18 cellular contexts compared by ENCODE assay signal in genomic region chr12:2548095-2548494, GRCh38.
DNase-seq lines count a peak whose midpoint lies in the region; ATAC-seq and TF ChIP-seq lines count a peak whose summit lies in the region.
"Had no signal": no experiment of that assay in that cellular context is flagged by ENCODE, and none has a peak within 500 bp of the region (broad histone marks: within the 10 kb centered on the region; RNA-seq: fewer than 3 reads in every experiment).

No MANE protein-coding gene starts in this region.

- H3K27ac ChIP-seq in left ventricle myocardium inferior (replicated peaks) (peak overlapping the region; percentile 8), right atrium auricular region (peak overlapping the region in 1 of 2 donors; percentile 37), upper lobe of right lung (no peak overlapping the region)
- H3K27ac ChIP-seq: SJCRH30 had no signal

- H3K4me3 ChIP-seq in left ventricle myocardium inferior (no peak overlapping the region), right atrium auricular region (no peak overlapping the region), choroid plexus epithelial cell (ENCODE audit: low read depth, low read length) (no peak overlapping the region), upper lobe of right lung (no peak overlapping the region)
- H3K4me3 ChIP-seq: SJCRH30 had no signal

- H3K9me3 ChIP-seq in left ventricle myocardium inferior (replicated peaks): no peaks in the 10 kb centered on the region
- no peaks in the 10 kb centered on the region for H3K9me3 ChIP-seq in right atrium auricular region
- H3K9me3 ChIP-seq in upper lobe of right lung: no peaks in the 10 kb centered on the region
- H3K9me3 ChIP-seq: SJCRH30 had no signal

- DNase-seq in left ventricle myocardium inferior (no peak), right atrium auricular region (ENCODE audit: low spot score) (no peak), Kasumi-1 (lab: John Stamatoyannopoulos, UW) (peak; percentile 2 to 16), choroid plexus epithelial cell (ENCODE audit: low read depth) (peak; percentile 5), upper lobe of right lung (peak; percentile 17), mucosa of gallbladder (ENCODE audit: low spot score) (no peak), glomerular visceral epithelial cell (ENCODE audit: extremely low spot score) (no peak), NCI-H187 treated with DMSO at 0.1 percent for 48 hours (lab: John Stamatoyannopoulos, UW) (no peak)
- DNase-seq: 8988T; CD4-positive, alpha-beta T cell; DMS79 treated with DMSO at 0.1 percent for 48 hours; NCI-H1436; NCI-H2081; NCI-H226; NCI-H526; OCI-M1; RPMI8226; SJCRH30 had no signal

- no peak for TF ChIP-seq CTCF in left ventricle myocardium inferior (IDR thresholded peaks at IDR 0.05; ENCODE audit: borderline replicate concordance)
- TF ChIP-seq CTCF in right atrium auricular region (IDR thresholded peaks at IDR 0.05): no peak
- no peak for TF ChIP-seq CTCF in choroid plexus epithelial cell (conservative IDR thresholded peaks at IDR 0.05; ENCODE audit: low read depth, low read length)
- no peak for TF ChIP-seq CTCF in upper lobe of right lung (IDR thresholded peaks at IDR 0.05)

- H3K4me1 ChIP-seq in left ventricle myocardium inferior (peaks cover 55% of the 10 kb centered on the region), right atrium auricular region (peaks cover 0 to 36% of the 10 kb centered on the region in 2 donors), upper lobe of right lung (no peaks in the 10 kb centered on the region)
- H3K4me1 ChIP-seq: SJCRH30 had no signal

- H3K36me3 ChIP-seq in left ventricle myocardium inferior (peaks cover 37% of the 10 kb centered on the region), right atrium auricular region (peaks cover 41% of the 10 kb centered on the region), upper lobe of right lung (no peaks in the 10 kb centered on the region)
- H3K36me3 ChIP-seq: SJCRH30 had no signal

- intact Hi-C loops in left ventricle myocardium inferior (cut with micrococcal nuclease): no loop called here
- intact Hi-C loops in upper lobe of right lung (cut with DNase I): no loop called here

- H3K27me3 ChIP-seq in left ventricle myocardium inferior (ENCODE audit: low read depth) (no peaks in the 10 kb centered on the region), right atrium auricular region (no peaks in the 10 kb centered on the region), upper lobe of right lung (no peaks in the 10 kb centered on the region)

- no peak for ATAC-seq in upper lobe of right lung

Comparison
In these comparisons a context has a peak if more than half of its experiments do, and no peak if none do; other contexts are left out.
1. DNase-seq: peak in Kasumi-1 (2 of 2), choroid plexus epithelial cell (single experiment) and upper lobe of right lung (single experiment); none in left ventricle myocardium inferior (single experiment), right atrium auricular region (single experiment), mucosa of gallbladder (single experiment), glomerular visceral epithelial cell (single experiment) and NCI-H187 treated with DMSO at 0.1 percent for 48 hours (single experiment).